ENCODE assay signal across 8 cellular contexts in the genomic region with DNA sequence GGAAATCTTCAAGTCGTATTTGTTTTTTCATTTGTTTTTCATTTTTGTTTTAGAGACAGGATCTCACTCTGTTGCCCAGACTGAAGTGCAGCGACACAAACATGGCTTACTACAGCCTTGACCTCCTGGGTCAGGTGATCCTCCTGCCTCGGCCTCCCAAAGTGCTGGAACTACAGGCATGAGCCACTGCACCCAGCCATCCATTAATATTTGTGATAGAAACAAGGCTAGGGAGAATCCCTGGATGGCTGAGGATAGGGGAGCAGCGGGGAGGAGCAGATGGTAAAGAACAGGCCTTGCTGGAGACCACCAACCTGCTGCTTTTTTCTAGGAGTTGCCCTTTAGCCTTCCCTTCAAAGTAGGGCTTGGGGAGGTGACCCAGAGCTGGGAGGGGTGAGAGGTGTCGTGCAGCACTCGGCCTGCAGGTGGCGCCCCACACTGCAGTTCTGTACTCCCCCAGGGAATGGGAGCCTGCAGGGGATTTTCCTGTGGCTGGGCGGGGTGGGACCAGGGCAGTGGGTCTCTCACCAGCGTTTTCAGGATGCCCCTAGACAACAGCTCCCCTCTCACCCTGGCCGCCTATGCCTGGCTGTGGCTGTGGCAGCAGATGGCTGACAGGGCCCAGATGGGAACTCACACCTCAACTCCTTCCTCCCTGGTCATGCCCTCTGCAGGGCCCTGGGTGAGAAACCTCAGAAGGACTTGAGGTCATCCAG. TPM values are rescaled to one million over a fixed set of nuclear protein-coding genes. Genes with fewer than 3 reads are reported as not detected.
A peak's percentile ranks its signal among the peaks of the same experiment; 100 is the strongest.
DNase-seq lines count a peak whose midpoint lies in the region; ATAC-seq and TF ChIP-seq lines count a peak whose summit lies in the region.

No MANE protein-coding gene starts in this region.

- intact Hi-C loops in PC-9 (cut with micrococcal nuclease; ENCODE audit: unreplicated experiment) (loop anchor here (1.0 kb wide), 3 partner anchors 186 to 512 kb away; no protein-coding TSS in a partner anchor), testis (cut with DNase I; ENCODE audit: low total_unique reads) (no loop called here)

- H3K79me2 ChIP-seq in PC-9 (ENCODE audit: low read depth): no peaks in the 10 kb centered on the region

- TF ChIP-seq CTCF in HFF-Myc (IDR thresholded peaks at IDR 0.05; ENCODE audit: low read depth, low read length, missing control alignments) (peak; percentile 94), PC-9 (conservative IDR thresholded peaks at IDR 0.05) (peak; percentile 98), fibroblast of pulmonary artery (IDR thresholded peaks at IDR 0.05; ENCODE audit: low read length, missing control alignments) (peak; percentile 89), testis (IDR thresholded peaks at IDR 0.05) (peak; percentile 85 to 92 (median 87))

- no peak overlapping the region for H3K4me2 ChIP-seq in PC-9

- H3K27me3 ChIP-seq in PC-9 (ENCODE audit: insufficient read depth, low read depth) (no peaks in the 10 kb centered on the region), testis (no peaks in the 10 kb centered on the region)

- CTCF ChIA-PET in PC-9 (lab: Charles Lee): interaction anchor here (0.6 to 1.3 kb wide), 5 partner anchors 16 to 665 kb away, joined by 4 to 7 read pairs (median 5); a partner anchor contains a TSS

- BruUV-seq in PC-9 (replicated peaks; lab: Mats Ljungman, UMichigan): no TSS peak

- H4K20me1 ChIP-seq in PC-9 (ENCODE audit: insufficient read depth): no peaks in the 10 kb centered on the region

- H3F3A ChIP-seq in PC-9 (ENCODE audit: insufficient read depth, low read depth): no peaks in the 10 kb centered on the region

- DNase-seq in D341Med (ENCODE audit: low spot score): peak; percentile 73
- DNase-seq in HFF-Myc (ENCODE audit: extremely low read depth, low read depth): peak; percentile 14
- peak in 1 of 2 experiments; percentile 77 for DNase-seq in PC-9
- peak; percentile 55 for DNase-seq in activated T-helper 1 cell treated with Interleukin-2 at 50 U/mL for 16 hours (ENCODE audit: low read depth)
- peak; percentile 48 for DNase-seq in fibroblast of pulmonary artery (ENCODE audit: low read depth)
- DNase-seq in nucleus accumbens (lab: John Stamatoyannopoulos, UW): peak in 47 of 56 donors; percentile 23 to 89 (median 66)
- DNase-seq in testis: peak; percentile 89

- WGBS in testis, 2 donors: 45 to 50% methylated on average over 9 to 10 of the region's 10 CpGs

- H2AFZ ChIP-seq in PC-9: no peak overlapping the region

- H3K4me3 ChIP-seq in HFF-Myc (replicated peaks; ENCODE audit: low read depth, low read length): no peak overlapping the region
- no peak overlapping the region for H3K4me3 ChIP-seq in PC-9
- H3K4me3 ChIP-seq in fibroblast of pulmonary artery (replicated peaks; ENCODE audit: low read depth, low read length): no peak overlapping the region
- H3K4me3 ChIP-seq in testis: no peak overlapping the region

- no peak overlapping the region for H3K27ac ChIP-seq in PC-9
- no peak overlapping the region for H3K27ac ChIP-seq in testis

- no peaks in the 10 kb centered on the region for H3K36me3 ChIP-seq in PC-9 (ENCODE audit: low read depth)
- H3K36me3 ChIP-seq in testis (ENCODE audit: low read depth, missing control alignments): no peaks in the 10 kb centered on the region

- no peak for TF ChIP-seq POLR2A in testis (IDR thresholded peaks at IDR 0.05)

- H3K9me2 ChIP-seq in PC-9 (ENCODE audit: insufficient read depth): no peaks in the 10 kb centered on the region

- ATAC-seq in GM21423 (IDR thresholded peaks at IDR 0.05; ENCODE audit: unreplicated experiment): no peak

- H3K9me3 ChIP-seq in PC-9 (ENCODE audit: insufficient read depth, low read depth) (no peaks in the 10 kb centered on the region), testis (no peaks in the 10 kb centered on the region)

- H3K4me1 ChIP-seq in PC-9 (replicated peaks; ENCODE audit: insufficient read depth) (peaks cover 8% of the 10 kb centered on the region), testis (peaks cover 1% of the 10 kb centered on the region)

- POLR2A ChIA-PET in PC-9 (lab: Charles Lee; ENCODE audit: unreplicated experiment): no interaction called here

RNA-seq across cellular contexts. Expression of a gene that starts 12.6 kb away (rescaled TPM):
- total RNA-seq in PC-9 (2021) (7.8 and 13.3 TPM in 2 replicates), testis (100 to 1,000 TPM in 1 of 2 donors, 10 to 100 TPM in 1; 81.7 to 125 TPM)
- 29.8 TPM for polyA plus RNA-seq in testis (ENCODE audit: insufficient read depth, low read depth, low replicate concordance)
